Comparison of ENCODE assay signal across 22 cellular contexts in the genomic region with DNA sequence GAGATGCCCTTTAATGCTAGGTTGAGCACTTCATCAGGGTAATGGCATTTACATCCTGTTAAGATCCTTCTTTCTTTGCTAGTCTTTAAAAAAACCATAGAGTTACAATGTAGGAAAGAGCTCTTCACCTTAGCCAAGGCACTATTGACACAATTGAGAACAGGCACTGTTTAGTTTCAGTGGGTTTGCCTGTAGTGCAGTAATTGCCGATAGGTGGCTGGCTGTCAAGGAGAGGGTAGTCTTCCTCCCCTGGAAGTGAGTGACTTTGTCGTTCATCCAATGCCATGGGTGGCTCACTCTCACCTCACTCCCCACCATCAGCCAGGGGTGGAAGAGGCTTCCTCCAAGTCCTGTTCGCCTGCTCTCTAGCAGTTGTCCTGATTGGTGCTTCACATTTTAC. TPM values are rescaled to one million over a fixed set of nuclear protein-coding genes. Genes with fewer than 3 reads are reported as not detected.
DNase-seq lines count a peak whose midpoint lies in the region; ATAC-seq and TF ChIP-seq lines count a peak whose summit lies in the region.
"Had no signal": no experiment of that assay in that cellular context is flagged by ENCODE, and none has a peak within 500 bp of the region (broad histone marks: within the 10 kb centered on the region; RNA-seq: fewer than 3 reads in every experiment).

No MANE protein-coding gene starts in this region.

- ATAC-seq in activated naive CD8-positive, alpha-beta T cell treated with anti-CD3 and anti-CD28 coated beads, Interleukin-2, amount 10 ng/mL, durations not matched to agents 7 days and 5 days (ENCODE audit: low read depth): no peak
- ATAC-seq: naive thymus-derived CD8-positive, alpha-beta T cell had no signal

- peaks cover 16% of the 10 kb centered on the region for H3K4me1 Mint-ChIP-seq in activated naive CD8-positive, alpha-beta T cell treated with anti-CD3 and anti-CD28 coated beads, Interleukin-2, amount 10 ng/mL, durations not matched to agents 7 days and 5 days
- peaks cover 33% of the 10 kb centered on the region for H3K4me1 Mint-ChIP-seq in activated naive CD8-positive, alpha-beta T cell treated with anti-CD3 and anti-CD28 coated beads for 36 hours
- peaks cover 15% of the 10 kb centered on the region for H3K4me1 Mint-ChIP-seq in nephron
- peaks cover 15% of the 10 kb centered on the region for H3K4me1 Mint-ChIP-seq in type B pancreatic cell (ENCODE audit: unreplicated experiment)

- H3K4me3 Mint-ChIP-seq in activated naive CD8-positive, alpha-beta T cell treated with anti-CD3 and anti-CD28 coated beads, Interleukin-2, amount 10 ng/mL, durations not matched to agents 7 days and 5 days: no peak overlapping the region
- H3K4me3 Mint-ChIP-seq in activated naive CD8-positive, alpha-beta T cell treated with anti-CD3 and anti-CD28 coated beads for 36 hours: no peak overlapping the region
- H3K4me3 Mint-ChIP-seq in nephron (no peak overlapping the region), type B pancreatic cell (no peak overlapping the region)

- H3K27ac ChIP-seq in epithelial cell of prostate: peak overlapping the region; percentile 73

- no peak for DNase-seq in activated naive CD8-positive, alpha-beta T cell treated with anti-CD3 and anti-CD28 coated beads, Interleukin-2, amount 10 ng/mL, durations not matched to agents 7 days and 5 days
- DNase-seq in activated naive CD8-positive, alpha-beta T cell treated with anti-CD3 and anti-CD28 coated beads for 36 hours: no peak
- DNase-seq in epithelial cell of prostate (ENCODE audit: low read depth, low spot score) (no peak), type B pancreatic cell (ENCODE audit: extremely low spot score, unreplicated experiment) (no peak), NCI-H2227 (lab: John Stamatoyannopoulos, UW; ENCODE audit: unreplicated experiment) (no peak), mesenteric fat pad (ENCODE audit: low spot score) (no peak), midbrain (lab: John Stamatoyannopoulos, UW) (no peak)
- DNase-seq: activated gamma-delta T cell; amniotic stem cell; CD4-positive, CD25-positive, alpha-beta regulatory T cell; effector CD4-positive, alpha-beta T cell; esophagus squamous epithelium; GF-D8; glutamatergic neuron; KG1; naive thymus-derived CD8-positive, alpha-beta T cell; NCI-H510A; NK-92 treated with Interleukin-12 subunit alpha and Interleukin-12 subunit beta, amount 100 ng/mL, for 24 hours; posterior cingulate gyrus; RPMI8226; stimulated activated CD4-positive, alpha-beta T cell treated with anti-CD3 and anti-CD28 coated beads, Interleukin-4, amount 100 ng/mL, for 24 hours had no signal

- H3K27me3 Mint-ChIP-seq in activated naive CD8-positive, alpha-beta T cell treated with anti-CD3 and anti-CD28 coated beads, Interleukin-2, amount 10 ng/mL, durations not matched to agents 7 days and 5 days: no peaks in the 10 kb centered on the region
- no peaks in the 10 kb centered on the region for H3K27me3 Mint-ChIP-seq in activated naive CD8-positive, alpha-beta T cell treated with anti-CD3 and anti-CD28 coated beads for 36 hours
- H3K27me3 Mint-ChIP-seq in nephron (ENCODE audit: low read depth) (no peaks in the 10 kb centered on the region), type B pancreatic cell (no peaks in the 10 kb centered on the region)
- H3K27me3 Mint-ChIP-seq: CD4-positive, CD25-positive, alpha-beta regulatory T cell; naive thymus-derived CD8-positive, alpha-beta T cell had no signal

- POLR2A ChIA-PET in activated naive CD8-positive, alpha-beta T cell treated with anti-CD3 and anti-CD28 coated beads, Interleukin-2, amount 10 ng/mL, durations not matched to agents 7 days and 5 days (lab: Charles Lee): interaction anchor here (0.6 kb wide), 1 partner anchor 1812 kb away, joined by 5 read pairs; no protein-coding TSS in a partner anchor

- H3K27ac Mint-ChIP-seq in activated naive CD8-positive, alpha-beta T cell treated with anti-CD3 and anti-CD28 coated beads, Interleukin-2, amount 10 ng/mL, durations not matched to agents 7 days and 5 days: peak overlapping the region; percentile 48
- H3K27ac Mint-ChIP-seq in activated naive CD8-positive, alpha-beta T cell treated with anti-CD3 and anti-CD28 coated beads for 36 hours: no peak overlapping the region
- H3K27ac Mint-ChIP-seq in nephron (peak overlapping the region; percentile 61 to 63 (median 62)), type B pancreatic cell (peak overlapping the region; percentile 86)

- no peaks in the 10 kb centered on the region for H3K9me3 Mint-ChIP-seq in activated naive CD8-positive, alpha-beta T cell treated with anti-CD3 and anti-CD28 coated beads, Interleukin-2, amount 10 ng/mL, durations not matched to agents 7 days and 5 days
- H3K9me3 Mint-ChIP-seq in activated naive CD8-positive, alpha-beta T cell treated with anti-CD3 and anti-CD28 coated beads for 36 hours: no peaks in the 10 kb centered on the region
- H3K9me3 Mint-ChIP-seq in nephron (no peaks in the 10 kb centered on the region), type B pancreatic cell (no peaks in the 10 kb centered on the region)
- H3K9me3 Mint-ChIP-seq: CD4-positive, CD25-positive, alpha-beta regulatory T cell; naive thymus-derived CD8-positive, alpha-beta T cell had no signal

- H3K36me3 Mint-ChIP-seq in activated naive CD8-positive, alpha-beta T cell treated with anti-CD3 and anti-CD28 coated beads, Interleukin-2, amount 10 ng/mL, durations not matched to agents 7 days and 5 days: peaks cover 13% of the 10 kb centered on the region
- peaks cover 50% of the 10 kb centered on the region for H3K36me3 Mint-ChIP-seq in activated naive CD8-positive, alpha-beta T cell treated with anti-CD3 and anti-CD28 coated beads for 36 hours
- H3K36me3 Mint-ChIP-seq in nephron (ENCODE audit: low read depth) (peaks cover 76% of the 10 kb centered on the region), type B pancreatic cell (peaks cover 52% of the 10 kb centered on the region)

- TF ChIP-seq CTCF in nephron (IDR thresholded peaks at IDR 0.05; ENCODE audit: unreplicated experiment in 3 of 3) (no peak), type B pancreatic cell (conservative IDR thresholded peaks at IDR 0.05) (no peak)

RNA-seq across cellular contexts. Expression of a gene that starts 34.7 kb away (rescaled TPM):
- total RNA-seq in activated naive CD8-positive, alpha-beta T cell treated with anti-CD3 and anti-CD28 coated beads, Interleukin-2, amount 10 ng/mL, durations not matched to agents 7 days and 5 days: 10 to 100 TPM; 64.1 to 67.4 TPM
- 100 to 1,000 TPM; 202 to 206 TPM for total RNA-seq in activated naive CD8-positive, alpha-beta T cell treated with anti-CD3 and anti-CD28 coated beads for 36 hours
- total RNA-seq in type B pancreatic cell (ENCODE audit: low replicate concordance): 138 and 277 TPM in 2 replicates
- 41.8 TPM for total RNA-seq in mesenteric fat pad

RNA-seq across cellular contexts. Expression of a gene that starts 56.9 kb away (rescaled TPM):
- under 1 TPM; 0.23 to 0.55 TPM for total RNA-seq in activated naive CD8-positive, alpha-beta T cell treated with anti-CD3 and anti-CD28 coated beads, Interleukin-2, amount 10 ng/mL, durations not matched to agents 7 days and 5 days
- 10 to 100 TPM; 22.3 to 22.4 TPM for total RNA-seq in activated naive CD8-positive, alpha-beta T cell treated with anti-CD3 and anti-CD28 coated beads for 36 hours
- 1.6 and 5.7 TPM in 2 replicates for total RNA-seq in type B pancreatic cell (ENCODE audit: low replicate concordance)
- total RNA-seq in mesenteric fat pad: 0.45 TPM
